In the genomic region with DNA sequence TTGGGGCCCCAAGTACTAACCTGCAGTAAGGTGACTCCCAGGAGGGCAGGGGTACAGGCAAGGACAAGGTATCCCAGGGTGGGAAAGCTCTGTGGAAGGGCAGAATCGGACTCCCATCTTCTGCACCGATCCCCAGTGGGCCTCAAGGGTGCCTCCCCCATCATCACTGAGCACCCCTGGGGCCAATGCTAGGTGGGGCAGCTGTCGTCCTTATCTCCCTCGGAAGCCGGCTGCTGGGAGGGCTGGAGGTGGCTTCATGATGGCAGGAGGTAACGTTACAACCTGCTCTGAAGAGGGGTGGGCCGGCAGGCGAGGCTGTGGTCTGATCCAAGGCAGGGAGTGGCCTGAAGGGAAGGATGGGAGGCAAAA, we compare ENCODE assay signal across 18 cellular contexts.
"Had no signal": no experiment of that assay in that cellular context is flagged by ENCODE, and none has a peak within 500 bp of the region (broad histone marks: within the 10 kb centered on the region; RNA-seq: fewer than 3 reads in every experiment).

No MANE protein-coding gene starts in this region.

- DNase-seq: dermis blood vessel endothelial cell; hippocampal formation; left colon; left ventricle myocardium superior; naive thymus-derived CD4-positive, alpha-beta T cell; nephron progenitor cell; stimulated activated CD4-positive, alpha-beta T cell treated with anti-CD3 and anti-CD28 coated beads, Interleukin-12 subunit alpha, Interleukin-12 subunit beta, amount 100 ng/mL, for 4 hours; stimulated activated naive CD4-positive, alpha-beta T cell; trophoblast cell had no signal

- ATAC-seq: esophagus mucosa; left colon; naive thymus-derived CD4-positive, alpha-beta T cell; right lobe of liver had no signal

- H3K36me3 ChIP-seq: heart left ventricle, ovary, prostate gland, right lobe of liver had no signal

- H3K27ac ChIP-seq: ovary, prostate gland, right lobe of liver, skin epidermis had no signal

- H3K4me3 ChIP-seq: heart left ventricle, lung, ovary, prostate gland, right lobe of liver, skin epidermis had no signal

- H3K4me1 ChIP-seq: prostate gland had no signal

- H3K27me3 ChIP-seq: heart left ventricle, ovary, right lobe of liver had no signal

- FAIRE-seq: colon, frontal cortex had no signal

- H3K9me3 ChIP-seq: ovary, prostate gland, right lobe of liver had no signal
